ENCODE assay signal across 17 cellular contexts in genomic region chr3:12234906-12235305, GRCh38. TPM values are rescaled to one million over a fixed set of nuclear protein-coding genes. Genes with fewer than 3 reads are reported as not detected.
DNase-seq lines count a peak whose midpoint lies in the region; FAIRE-seq and TF ChIP-seq lines count a peak whose summit lies in the region.
"Had no signal": no experiment of that assay in that cellular context is flagged by ENCODE, and none has a peak within 500 bp of the region (broad histone marks: within the 10 kb centered on the region; RNA-seq: fewer than 3 reads in every experiment).

No MANE protein-coding gene starts in this region.

- no peak for FAIRE-seq in RCC 7860 (lab: Jason Lieb, UNC)
- FAIRE-seq: A204.1, D721Med, G401.6, GM12891 had no signal

- no peaks in the 10 kb centered on the region for H4K20me1 ChIP-seq in fibroblast of lung (ENCODE audit: control insufficient read depth, extremely low read depth, insufficient read depth, low read length)
- no peaks in the 10 kb centered on the region for H4K20me1 ChIP-seq in smooth muscle cell (ENCODE audit: low read depth)

- intact Hi-C loops in lower leg skin (cut with DNase I; ENCODE audit: low total_unique reads): no loop called here
- intact Hi-C loops in cardiac septum (cut with DNase I): no loop called here

- DNase-seq in SJSA1 (ENCODE audit: low read depth in 1 of 2, low spot score in 2 of 2) (no peak), fibroblast of lung (ENCODE audit: low read depth in 2 of 2) (peak in 1 of 2 donors; percentile 11), smooth muscle cell (lab: John Stamatoyannopoulos, UW; ENCODE audit: unreplicated experiment) (no peak), RCC 7860 (ENCODE audit: low spot score) (no peak), lower leg skin (ENCODE audit: low spot score in 2 of 2) (no peak), cardiac septum (ENCODE audit: low spot score) (no peak)
- DNase-seq: CD8-positive, alpha-beta T cell; COR-L47; DMS153; DMS79 treated with DMSO at 0.1 percent for 48 hours; GOT3; H9 had no signal

- H3K27me3 ChIP-seq in ACC112 (ENCODE audit: insufficient read depth, low read length): no peaks in the 10 kb centered on the region
- no peaks in the 10 kb centered on the region for H3K27me3 ChIP-seq in SJSA1 (replicated peaks)
- H3K27me3 ChIP-seq in fibroblast of lung (ENCODE audit: control insufficient read depth, insufficient read depth, low read length): no peaks in the 10 kb centered on the region
- H3K27me3 ChIP-seq in smooth muscle cell (ENCODE audit: low read depth): peaks cover 10% of the 10 kb centered on the region

- H3K4me1 ChIP-seq in ACC112 (ENCODE audit: control insufficient read depth, insufficient read depth, low read length, unreplicated experiment) (peaks cover 25% of the 10 kb centered on the region), SJSA1 (replicated peaks) (peaks cover 35% of the 10 kb centered on the region), fibroblast of lung (ENCODE audit: control insufficient read depth, extremely low read depth, insufficient read depth, low read length) (peaks cover 8% of the 10 kb centered on the region), smooth muscle cell (ENCODE audit: low read depth) (peaks cover 7% of the 10 kb centered on the region)

- no peak for TF ChIP-seq CTCF in fibroblast of lung (conservative IDR thresholded peaks at IDR 0.05 in 1 of 2, IDR thresholded peaks at IDR 0.05 in 1 of 2; ENCODE audit: low read depth in 1 of 2, low read length in 2 of 2)
- TF ChIP-seq CTCF in smooth muscle cell (IDR thresholded peaks at IDR 0.05; ENCODE audit: borderline replicate concordance, insufficient read depth, poor library complexity, severe bottlenecking): no peak
- no peak for TF ChIP-seq CTCF in lower leg skin (IDR thresholded peaks at IDR 0.05)

- peak overlapping the region; percentile 87 for H3K4me2 ChIP-seq in fibroblast of lung (ENCODE audit: extremely low read depth, insufficient read depth, low read length)
- H3K4me2 ChIP-seq in smooth muscle cell: peak overlapping the region; percentile 78

- no peak overlapping the region for H3K4me3 ChIP-seq in ACC112 (ENCODE audit: low read depth, low read length)
- no peak overlapping the region for H3K4me3 ChIP-seq in SJSA1
- H3K4me3 ChIP-seq in fibroblast of lung (replicated peaks in 1 of 4; ENCODE audit: control extremely low read depth in 1 of 4, insufficient read depth in 1 of 4, low read depth in 3 of 4, low read length in 4 of 4): no peak overlapping the region
- H3K4me3 ChIP-seq in smooth muscle cell: no peak overlapping the region
- no peak overlapping the region for H3K4me3 ChIP-seq in lower leg skin (ENCODE audit: low read depth, poor library complexity, severe bottlenecking)

- H3K27ac ChIP-seq in ACC112 (ENCODE audit: low read depth, low read length): no peak overlapping the region
- peak overlapping the region; percentile 38; the same call in 1 of the 2 replicates for H3K27ac ChIP-seq in SJSA1
- peak overlapping the region; percentile 48 for H3K27ac ChIP-seq in fibroblast of lung (ENCODE audit: insufficient read depth, low read length)
- H3K27ac ChIP-seq in smooth muscle cell (ENCODE audit: low read depth): no peak overlapping the region

- H3K9me3 ChIP-seq in SJSA1 (replicated peaks): no peaks in the 10 kb centered on the region
- H3K9me3 ChIP-seq in fibroblast of lung (ENCODE audit: control insufficient read depth, insufficient read depth, low read depth, low read length): no peaks in the 10 kb centered on the region
- H3K9me3 ChIP-seq in smooth muscle cell (replicated peaks; ENCODE audit: low read depth): no peaks in the 10 kb centered on the region

- H3K36me3 ChIP-seq in ACC112 (ENCODE audit: insufficient read depth, low read length) (no peaks in the 10 kb centered on the region), SJSA1 (no peaks in the 10 kb centered on the region), fibroblast of lung (ENCODE audit: control insufficient read depth, insufficient read depth, low read length) (no peaks in the 10 kb centered on the region), smooth muscle cell (ENCODE audit: low read depth) (no peaks in the 10 kb centered on the region)

- no peak for TF ChIP-seq POLR2A in lower leg skin (IDR thresholded peaks at IDR 0.05)

- peaks cover 4% of the 10 kb centered on the region for H3F3A ChIP-seq in smooth muscle cell (ENCODE audit: low read depth)

- H3K79me2 ChIP-seq in ACC112 (ENCODE audit: control insufficient read depth, insufficient read depth, low read length, unreplicated experiment) (no peaks in the 10 kb centered on the region), fibroblast of lung (ENCODE audit: control insufficient read depth, insufficient read depth, low read length) (no peaks in the 10 kb centered on the region), smooth muscle cell (ENCODE audit: low read depth) (no peaks in the 10 kb centered on the region)

- H3K9ac ChIP-seq in fibroblast of lung (ENCODE audit: insufficient read depth, low read length) (no peak overlapping the region), smooth muscle cell (ENCODE audit: low read depth) (no peak overlapping the region)

- 58% methylated on average over 2 of the region's 2 CpGs for WGBS in smooth muscle cell (ENCODE audit: low lambda C conversion rate)
- 77 to 79% methylated on average over 2 of the region's 2 CpGs for WGBS in lower leg skin, 2 donors

- H2AFZ ChIP-seq in ACC112 (ENCODE audit: low read length, unreplicated experiment): peak overlapping the region; percentile 9
- no peak overlapping the region for H2AFZ ChIP-seq in fibroblast of lung (ENCODE audit: low read length)
- no peak overlapping the region for H2AFZ ChIP-seq in smooth muscle cell (ENCODE audit: low read depth)

RNA-seq across cellular contexts. Expression of gene PPARG, which starts 54.0 kb away (rescaled TPM):
- 0.39 and 1.3 TPM in 2 replicates for total RNA-seq in SJSA1 (2014; rRNA removed; shearing (Covaris generic))
- total RNA-seq in fibroblast of lung (14.9 and 42.8 TPM in 2 replicates), smooth muscle cell (8.5 and 10.2 TPM in 2 replicates), lower leg skin (10 to 100 TPM in 2 of 4 donors, 1 to 10 TPM in 2; 8.4 to 14.1 (median 9.8) TPM), cardiac septum (7.8 TPM)
- polyA plus RNA-seq in fibroblast of lung (32.8 and 37.2 TPM in 2 replicates), smooth muscle cell (1.5 and 7.8 TPM in 2 replicates)
- 25.0 and 25.7 TPM in 2 replicates for polyA plus RNA-seq in fibroblast of lung (2012)
- 8.7 and 24.8 TPM in 2 replicates for polyA minus RNA-seq in fibroblast of lung (ENCODE audit: low replicate concordance)
- total RNA-seq: CD8-positive, alpha-beta T cell had no signal

Comparison
In these comparisons a context has a peak if more than half of its experiments do, and no peak if none do; other contexts are left out.
1. H3K27ac ChIP-seq: peak in SJSA1 (single experiment) and fibroblast of lung (single experiment); none in ACC112 (single experiment) and smooth muscle cell (single experiment).